ENCODE assay signal across 7 cellular contexts in genomic region chrY:3218559-3218958, GRCh38.
DNase-seq lines count a peak whose midpoint lies in the region; ATAC-seq lines count a peak whose summit lies in the region.
"Not testable (repeated sequence)": the region's sequence is repeated elsewhere in the genome, so short reads cannot be mapped to it uniquely, and the experiment has no call there.

No MANE protein-coding gene starts in this region.

- CTCF ChIA-PET in activated CD4-positive, alpha-beta T cell treated with anti-CD3 and anti-CD28 coated beads for 36 hours (lab: Charles Lee) = not testable (repeated sequence)

- intact Hi-C loops in activated CD4-positive, alpha-beta T cell treated with anti-CD3 and anti-CD28 coated beads for 36 hours (cut with DNase I, micrococcal nuclease) = not testable (repeated sequence)

- ATAC-seq in GM19035 (IDR thresholded peaks at IDR 0.05; ENCODE audit: unreplicated experiment) (peak; percentile 60), HG02610 (IDR thresholded peaks at IDR 0.05; ENCODE audit: unreplicated experiment) (peak; percentile 69), HG02884 (IDR thresholded peaks at IDR 0.05; ENCODE audit: unreplicated experiment) (peak; percentile 45), HG03442 (IDR thresholded peaks at IDR 0.05; ENCODE audit: unreplicated experiment) (peak; percentile 57)
- ATAC-seq in activated CD4-positive, alpha-beta T cell treated with anti-CD3 and anti-CD28 coated beads for 36 hours = peak; percentile 19
- ATAC-seq in stimulated activated memory B cell treated with anti-CD40 and anti-IgM and Interleukin-4, amounts not matched to agents 10 μg/mL and 1 μg/mL and 100 μg/mL, for 72 hours = not testable (repeated sequence)

- not testable (repeated sequence) for H3K4me3 Mint-ChIP-seq in activated CD4-positive, alpha-beta T cell treated with anti-CD3 and anti-CD28 coated beads for 36 hours
- peak overlapping the region; percentile 5 for H3K4me3 Mint-ChIP-seq in stimulated activated memory B cell treated with anti-CD40 and anti-IgM and Interleukin-4, amounts not matched to agents 10 μg/mL and 1 μg/mL and 100 μg/mL, for 72 hours

- not testable (repeated sequence) for H3K4me1 Mint-ChIP-seq in activated CD4-positive, alpha-beta T cell treated with anti-CD3 and anti-CD28 coated beads for 36 hours; stimulated activated memory B cell treated with anti-CD40 and anti-IgM and Interleukin-4, amounts not matched to agents 10 μg/mL and 1 μg/mL and 100 μg/mL, for 72 hours

- not testable (repeated sequence) for H3K27me3 Mint-ChIP-seq in activated CD4-positive, alpha-beta T cell treated with anti-CD3 and anti-CD28 coated beads for 36 hours; stimulated activated memory B cell treated with anti-CD40 and anti-IgM and Interleukin-4, amounts not matched to agents 10 μg/mL and 1 μg/mL and 100 μg/mL, for 72 hours

- H3K9me3 Mint-ChIP-seq in activated CD4-positive, alpha-beta T cell treated with anti-CD3 and anti-CD28 coated beads for 36 hours (ENCODE audit: low read depth); stimulated activated memory B cell treated with anti-CD40 and anti-IgM and Interleukin-4, amounts not matched to agents 10 μg/mL and 1 μg/mL and 100 μg/mL, for 72 hours: not testable (repeated sequence)

- POLR2A ChIA-PET in activated CD4-positive, alpha-beta T cell treated with anti-CD3 and anti-CD28 coated beads for 36 hours (lab: Charles Lee) = not testable (repeated sequence)

- DNase-seq in NCI-H226 = peak; percentile 1
- not testable (repeated sequence) for DNase-seq in activated CD4-positive, alpha-beta T cell treated with anti-CD3 and anti-CD28 coated beads for 36 hours

- not testable (repeated sequence) for H3K36me3 Mint-ChIP-seq in activated CD4-positive, alpha-beta T cell treated with anti-CD3 and anti-CD28 coated beads for 36 hours (ENCODE audit: low read depth); stimulated activated memory B cell treated with anti-CD40 and anti-IgM and Interleukin-4, amounts not matched to agents 10 μg/mL and 1 μg/mL and 100 μg/mL, for 72 hours

- H3K27ac Mint-ChIP-seq in activated CD4-positive, alpha-beta T cell treated with anti-CD3 and anti-CD28 coated beads for 36 hours; stimulated activated memory B cell treated with anti-CD40 and anti-IgM and Interleukin-4, amounts not matched to agents 10 μg/mL and 1 μg/mL and 100 μg/mL, for 72 hours: not testable (repeated sequence)
